Comparison of ENCODE assay signal across 1 cellular context in the genomic region with DNA sequence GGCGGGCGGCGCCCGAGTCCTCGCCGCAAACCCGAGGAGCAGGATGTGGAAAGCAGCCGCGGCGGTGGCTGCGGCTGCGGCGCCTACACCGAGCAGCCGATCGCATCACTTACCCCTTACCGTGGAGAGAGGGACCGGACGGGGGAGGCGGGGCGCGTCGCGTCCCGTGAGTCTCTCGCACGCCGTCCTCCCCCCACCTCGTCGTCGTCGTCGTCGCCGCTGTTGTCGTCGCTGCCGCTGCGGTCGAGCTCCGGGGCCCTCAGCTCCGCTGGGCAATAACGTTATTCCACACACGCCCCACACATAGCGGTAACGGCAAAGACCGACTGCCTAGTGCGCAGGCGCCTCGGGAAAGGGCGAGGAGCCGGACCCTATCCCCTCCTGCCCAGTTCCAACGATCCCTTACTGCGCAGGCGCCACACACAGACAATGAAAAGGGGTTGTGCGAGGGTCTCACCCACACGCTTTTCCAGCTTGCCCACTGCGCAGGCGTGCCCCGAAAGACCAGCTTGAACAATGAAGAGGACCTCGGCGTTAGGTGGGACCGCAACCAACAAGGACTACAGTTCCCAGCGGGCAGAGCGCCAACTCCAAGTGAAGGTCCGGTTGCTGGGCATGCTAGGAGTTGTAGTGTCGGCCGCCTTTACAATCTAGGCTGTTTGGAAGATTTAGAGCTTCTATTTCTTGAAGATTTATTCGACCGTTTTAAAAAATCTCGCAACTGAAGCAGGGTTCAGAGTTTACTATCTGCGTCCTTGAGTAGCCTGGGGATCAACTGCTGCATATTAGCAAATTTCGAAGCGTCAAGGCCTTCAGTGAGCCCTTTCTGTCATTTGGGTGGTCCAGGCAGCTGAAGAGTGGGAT.
TF ChIP-seq lines count a peak whose summit lies in the region.

A gene (minus strand): TSS at position 355 of the 864 bp plus-strand sequence. CDS start 30,001 bp downstream, outside the sequence.

TF ChIP-seq in K562, 482 proteins besides CTCF, POLR2A, EP300 and RAD21 (continued from another document and continues in another):
- TF ChIP-seq KAT2B (IDR thresholded peaks at IDR 0.05; ENCODE audit: low read depth, low read length): no peak
- no peak; the same call in 1 of the 2 replicates for TF ChIP-seq TEAD4 (IDR thresholded peaks at IDR 0.05; ENCODE audit: low read length)
- TF ChIP-seq TEAD4 (CRISPR knock-in tag; IDR thresholded peaks at IDR 0.05; ENCODE audit: borderline replicate concordance): no peak
- no peak for TF ChIP-seq FOXA1 (IDR thresholded peaks at IDR 0.05; ENCODE audit: borderline replicate concordance)
- TF ChIP-seq BMI1 (IDR thresholded peaks at IDR 0.05; ENCODE audit: low read length): no peak
- TF ChIP-seq ZNF311 (CRISPR knock-in tag; IDR thresholded peaks at IDR 0.05): peak; percentile 67; the same call in 1 of the 2 replicates
- TF ChIP-seq, protein P1, sequence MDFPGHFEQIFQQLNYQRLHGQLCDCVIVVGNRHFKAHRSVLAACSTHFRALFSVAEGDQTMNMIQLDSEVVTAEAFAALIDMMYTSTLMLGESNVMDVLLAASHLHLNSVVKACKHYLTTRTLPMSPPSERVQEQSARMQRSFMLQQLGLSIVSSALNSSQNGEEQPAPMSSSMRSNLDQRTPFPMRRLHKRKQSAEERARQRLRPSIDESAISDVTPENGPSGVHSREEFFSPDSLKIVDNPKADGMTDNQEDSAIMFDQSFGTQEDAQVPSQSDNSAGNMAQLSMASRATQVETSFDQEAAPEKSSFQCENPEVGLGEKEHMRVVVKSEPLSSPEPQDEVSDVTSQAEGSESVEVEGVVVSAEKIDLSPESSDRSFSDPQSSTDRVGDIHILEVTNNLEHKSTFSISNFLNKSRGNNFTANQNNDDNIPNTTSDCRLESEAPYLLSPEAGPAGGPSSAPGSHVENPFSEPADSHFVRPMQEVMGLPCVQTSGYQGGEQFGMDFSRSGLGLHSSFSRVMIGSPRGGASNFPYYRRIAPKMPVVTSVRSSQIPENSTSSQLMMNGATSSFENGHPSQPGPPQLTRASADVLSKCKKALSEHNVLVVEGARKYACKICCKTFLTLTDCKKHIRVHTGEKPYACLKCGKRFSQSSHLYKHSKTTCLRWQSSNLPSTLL (IDR thresholded peaks at IDR 0.05): no peak
- peak; percentile 84 for TF ChIP-seq MEIS2 (IDR thresholded peaks at IDR 0.05; ENCODE audit: partially characterized antibody)
- TF ChIP-seq ZNF124 (CRISPR knock-in tag; IDR thresholded peaks at IDR 0.05): no peak
- TF ChIP-seq, protein P2, sequence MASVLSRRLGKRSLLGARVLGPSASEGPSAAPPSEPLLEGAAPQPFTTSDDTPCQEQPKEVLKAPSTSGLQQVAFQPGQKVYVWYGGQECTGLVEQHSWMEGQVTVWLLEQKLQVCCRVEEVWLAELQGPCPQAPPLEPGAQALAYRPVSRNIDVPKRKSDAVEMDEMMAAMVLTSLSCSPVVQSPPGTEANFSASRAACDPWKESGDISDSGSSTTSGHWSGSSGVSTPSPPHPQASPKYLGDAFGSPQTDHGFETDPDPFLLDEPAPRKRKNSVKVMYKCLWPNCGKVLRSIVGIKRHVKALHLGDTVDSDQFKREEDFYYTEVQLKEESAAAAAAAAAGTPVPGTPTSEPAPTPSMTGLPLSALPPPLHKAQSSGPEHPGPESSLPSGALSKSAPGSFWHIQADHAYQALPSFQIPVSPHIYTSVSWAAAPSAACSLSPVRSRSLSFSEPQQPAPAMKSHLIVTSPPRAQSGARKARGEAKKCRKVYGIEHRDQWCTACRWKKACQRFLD (CRISPR knock-in tag; IDR thresholded peaks at IDR 0.05): peak; percentile 11; the same call in 1 of the 2 replicates
- TF ChIP-seq XRCC4 (IDR thresholded peaks at IDR 0.05; ENCODE audit: extremely low read depth, insufficient read depth, insufficient read length): no peak
- no peak for TF ChIP-seq SMARCE1 (IDR thresholded peaks at IDR 0.05)
- no peak for TF ChIP-seq ZNF778 (CRISPR knock-in tag; IDR thresholded peaks at IDR 0.05)
- no peak for TF ChIP-seq SIRT6 (IDR thresholded peaks at IDR 0.05; ENCODE audit: low read depth, low read length)
- TF ChIP-seq SP1 (CRISPR knock-in tag; IDR thresholded peaks at IDR 0.05): no peak; the same call in none of the 2 replicates
- TF ChIP-seq ZNF76 (CRISPR knock-in tag; IDR thresholded peaks at IDR 0.05; ENCODE audit: borderline replicate concordance): no peak
- TF ChIP-seq, protein P3, sequence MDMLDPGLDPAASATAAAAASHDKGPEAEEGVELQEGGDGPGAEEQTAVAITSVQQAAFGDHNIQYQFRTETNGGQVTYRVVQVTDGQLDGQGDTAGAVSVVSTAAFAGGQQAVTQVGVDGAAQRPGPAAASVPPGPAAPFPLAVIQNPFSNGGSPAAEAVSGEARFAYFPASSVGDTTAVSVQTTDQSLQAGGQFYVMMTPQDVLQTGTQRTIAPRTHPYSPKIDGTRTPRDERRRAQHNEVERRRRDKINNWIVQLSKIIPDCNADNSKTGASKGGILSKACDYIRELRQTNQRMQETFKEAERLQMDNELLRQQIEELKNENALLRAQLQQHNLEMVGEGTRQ (CRISPR knock-in tag; IDR thresholded peaks at IDR 0.05): no peak
- no peak for TF ChIP-seq MECOM (CRISPR knock-in tag; IDR thresholded peaks at IDR 0.05)
- TF ChIP-seq GABPB2 (CRISPR knock-in tag; conservative IDR thresholded peaks at IDR 0.05): no peak
- TF ChIP-seq, protein P4, sequence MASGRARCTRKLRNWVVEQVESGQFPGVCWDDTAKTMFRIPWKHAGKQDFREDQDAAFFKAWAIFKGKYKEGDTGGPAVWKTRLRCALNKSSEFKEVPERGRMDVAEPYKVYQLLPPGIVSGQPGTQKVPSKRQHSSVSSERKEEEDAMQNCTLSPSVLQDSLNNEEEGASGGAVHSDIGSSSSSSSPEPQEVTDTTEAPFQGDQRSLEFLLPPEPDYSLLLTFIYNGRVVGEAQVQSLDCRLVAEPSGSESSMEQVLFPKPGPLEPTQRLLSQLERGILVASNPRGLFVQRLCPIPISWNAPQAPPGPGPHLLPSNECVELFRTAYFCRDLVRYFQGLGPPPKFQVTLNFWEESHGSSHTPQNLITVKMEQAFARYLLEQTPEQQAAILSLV (tag; IDR thresholded peaks at IDR 0.05): no peak
- no peak for TF ChIP-seq ZNF212 (CRISPR knock-in tag; IDR thresholded peaks at IDR 0.05)
- no peak for TF ChIP-seq PURB (CRISPR knock-in tag; IDR thresholded peaks at IDR 0.05; ENCODE audit: low read depth)
- peak; percentile 95 for TF ChIP-seq HMGN3 (IDR thresholded peaks at IDR 0.05; ENCODE audit: borderline replicate concordance, extremely low read depth, insufficient read length, low read depth, low read length)
- no peak; the same call in 1 of the 2 replicates for TF ChIP-seq HDAC2 (IDR thresholded peaks at IDR 0.05)
- no peak for TF ChIP-seq U2AF2 (optimal IDR thresholded peaks at IDR 0.05; ENCODE audit: low read depth, low read length)
- no peak for TF ChIP-seq EZH2 (IDR thresholded peaks at IDR 0.05; ENCODE audit: borderline replicate concordance, low read depth, low read length)
- 0 out of 2 replicates have a peak, but pooled peaks have one; percentile 50 for TF ChIP-seq ZNF75A (CRISPR knock-in tag; IDR thresholded peaks at IDR 0.05)
- TF ChIP-seq, protein P5, sequence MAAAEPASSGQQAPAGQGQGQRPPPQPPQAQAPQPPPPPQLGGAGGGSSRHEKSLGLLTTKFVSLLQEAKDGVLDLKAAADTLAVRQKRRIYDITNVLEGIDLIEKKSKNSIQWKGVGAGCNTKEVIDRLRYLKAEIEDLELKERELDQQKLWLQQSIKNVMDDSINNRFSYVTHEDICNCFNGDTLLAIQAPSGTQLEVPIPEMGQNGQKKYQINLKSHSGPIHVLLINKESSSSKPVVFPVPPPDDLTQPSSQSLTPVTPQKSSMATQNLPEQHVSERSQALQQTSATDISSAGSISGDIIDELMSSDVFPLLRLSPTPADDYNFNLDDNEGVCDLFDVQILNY (CRISPR knock-in tag; IDR thresholded peaks at IDR 0.05): peak; percentile 63; the same call in 1 of the 2 replicates
- TF ChIP-seq MYC (IDR thresholded peaks at IDR 0.05; ENCODE audit: low read depth, low read length): peak; percentile 74; the same call in 1 of the 2 replicates
- no peak; the same call in 1 of the 2 replicates for TF ChIP-seq MYC (CRISPR knock-in tag; IDR thresholded peaks at IDR 0.05; ENCODE audit: borderline replicate concordance, low read depth)
- TF ChIP-seq OTX1 (CRISPR knock-in tag; IDR thresholded peaks at IDR 0.05): no peak
- no peak for TF ChIP-seq HDAC8 (tag; IDR thresholded peaks at IDR 0.05)
- TF ChIP-seq, protein P6, sequence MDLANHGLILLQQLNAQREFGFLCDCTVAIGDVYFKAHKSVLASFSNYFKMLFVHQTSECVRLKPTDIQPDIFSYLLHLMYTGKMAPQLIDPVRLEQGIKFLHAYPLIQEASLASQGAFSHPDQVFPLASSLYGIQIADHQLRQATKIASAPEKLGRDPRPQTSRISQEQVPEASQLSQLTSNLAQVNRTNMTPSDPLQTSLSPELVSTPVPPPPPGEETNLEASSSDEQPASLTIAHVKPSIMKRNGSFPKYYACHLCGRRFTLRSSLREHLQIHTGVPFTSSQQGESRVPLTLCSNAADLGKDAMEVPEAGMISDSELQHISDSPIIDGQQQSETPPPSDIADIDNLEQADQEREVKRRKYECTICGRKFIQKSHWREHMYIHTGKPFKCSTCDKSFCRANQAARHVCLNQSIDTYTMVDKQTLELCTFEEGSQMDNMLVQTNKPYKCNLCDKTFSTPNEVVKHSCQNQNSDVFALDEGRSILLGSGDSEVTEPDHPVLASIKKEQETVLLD (IDR thresholded peaks at IDR 0.05): peak; percentile 95
- TF ChIP-seq, protein P7, sequence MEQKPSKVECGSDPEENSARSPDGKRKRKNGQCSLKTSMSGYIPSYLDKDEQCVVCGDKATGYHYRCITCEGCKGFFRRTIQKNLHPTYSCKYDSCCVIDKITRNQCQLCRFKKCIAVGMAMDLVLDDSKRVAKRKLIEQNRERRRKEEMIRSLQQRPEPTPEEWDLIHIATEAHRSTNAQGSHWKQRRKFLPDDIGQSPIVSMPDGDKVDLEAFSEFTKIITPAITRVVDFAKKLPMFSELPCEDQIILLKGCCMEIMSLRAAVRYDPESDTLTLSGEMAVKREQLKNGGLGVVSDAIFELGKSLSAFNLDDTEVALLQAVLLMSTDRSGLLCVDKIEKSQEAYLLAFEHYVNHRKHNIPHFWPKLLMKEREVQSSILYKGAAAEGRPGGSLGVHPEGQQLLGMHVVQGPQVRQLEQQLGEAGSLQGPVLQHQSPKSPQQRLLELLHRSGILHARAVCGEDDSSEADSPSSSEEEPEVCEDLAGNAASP (IDR thresholded peaks at IDR 0.05): no peak
- no peak for TF ChIP-seq FUS (optimal IDR thresholded peaks at IDR 0.05; ENCODE audit: low read depth, low read length)
- TF ChIP-seq BACH1 (tag; IDR thresholded peaks at IDR 0.05): no peak
- no peak for TF ChIP-seq HDAC3 (IDR thresholded peaks at IDR 0.05; ENCODE audit: borderline replicate concordance, partially characterized antibody)
- no peak for TF ChIP-seq ADNP (tag; IDR thresholded peaks at IDR 0.05)
- peak; percentile 97 for TF ChIP-seq CXXC5 (CRISPR knock-in tag; IDR thresholded peaks at IDR 0.05)
- peak in 1 of 2 experiments; percentile 59; a peak in 1 of 3 replicates for TF ChIP-seq CBX3 (IDR thresholded peaks at IDR 0.05; ENCODE audit: borderline replicate concordance in 1 of 2, low read length in 2 of 2)
- peak; percentile 58 for TF ChIP-seq ATF7 (IDR thresholded peaks at IDR 0.05)
- TF ChIP-seq, protein P8, sequence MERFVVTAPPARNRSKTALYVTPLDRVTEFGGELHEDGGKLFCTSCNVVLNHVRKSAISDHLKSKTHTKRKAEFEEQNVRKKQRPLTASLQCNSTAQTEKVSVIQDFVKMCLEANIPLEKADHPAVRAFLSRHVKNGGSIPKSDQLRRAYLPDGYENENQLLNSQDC (CRISPR knock-in tag; IDR thresholded peaks at IDR 0.05): no peak; the same call in 1 of the 2 replicates
- TF ChIP-seq ESRRA (IDR thresholded peaks at IDR 0.05; ENCODE audit: borderline replicate concordance, low read depth): peak; percentile 83
- TF ChIP-seq, protein P9, sequence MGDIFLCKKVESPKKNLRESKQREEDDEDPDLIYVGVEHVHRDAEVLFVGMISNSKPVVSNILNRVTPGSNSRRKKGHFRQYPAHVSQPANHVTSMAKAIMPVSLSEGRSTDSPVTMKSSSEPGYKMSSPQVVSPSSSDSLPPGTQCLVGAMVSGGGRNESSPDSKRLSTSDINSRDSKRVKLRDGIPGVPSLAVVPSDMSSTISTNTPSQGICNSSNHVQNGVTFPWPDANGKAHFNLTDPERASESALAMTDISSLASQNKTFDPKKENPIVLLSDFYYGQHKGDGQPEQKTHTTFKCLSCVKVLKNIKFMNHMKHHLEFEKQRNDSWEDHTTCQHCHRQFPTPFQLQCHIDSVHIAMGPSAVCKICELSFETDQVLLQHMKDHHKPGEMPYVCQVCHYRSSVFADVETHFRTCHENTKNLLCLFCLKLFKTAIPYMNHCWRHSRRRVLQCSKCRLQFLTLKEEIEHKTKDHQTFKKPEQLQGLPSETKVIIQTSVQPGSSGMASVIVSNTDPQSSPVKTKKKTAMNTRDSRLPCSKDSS (IDR thresholded peaks at IDR 0.05; ENCODE audit: low read depth, partially characterized antibody): no peak
- TF ChIP-seq, protein P10, sequence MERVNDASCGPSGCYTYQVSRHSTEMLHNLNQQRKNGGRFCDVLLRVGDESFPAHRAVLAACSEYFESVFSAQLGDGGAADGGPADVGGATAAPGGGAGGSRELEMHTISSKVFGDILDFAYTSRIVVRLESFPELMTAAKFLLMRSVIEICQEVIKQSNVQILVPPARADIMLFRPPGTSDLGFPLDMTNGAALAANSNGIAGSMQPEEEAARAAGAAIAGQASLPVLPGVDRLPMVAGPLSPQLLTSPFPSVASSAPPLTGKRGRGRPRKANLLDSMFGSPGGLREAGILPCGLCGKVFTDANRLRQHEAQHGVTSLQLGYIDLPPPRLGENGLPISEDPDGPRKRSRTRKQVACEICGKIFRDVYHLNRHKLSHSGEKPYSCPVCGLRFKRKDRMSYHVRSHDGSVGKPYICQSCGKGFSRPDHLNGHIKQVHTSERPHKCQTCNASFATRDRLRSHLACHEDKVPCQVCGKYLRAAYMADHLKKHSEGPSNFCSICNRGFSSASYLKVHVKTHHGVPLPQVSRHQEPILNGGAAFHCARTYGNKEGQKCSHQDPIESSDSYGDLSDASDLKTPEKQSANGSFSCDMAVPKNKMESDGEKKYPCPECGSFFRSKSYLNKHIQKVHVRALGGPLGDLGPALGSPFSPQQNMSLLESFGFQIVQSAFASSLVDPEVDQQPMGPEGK (CRISPR knock-in tag; IDR thresholded peaks at IDR 0.05; ENCODE audit: borderline replicate concordance): no peak
- TF ChIP-seq, protein P11, sequence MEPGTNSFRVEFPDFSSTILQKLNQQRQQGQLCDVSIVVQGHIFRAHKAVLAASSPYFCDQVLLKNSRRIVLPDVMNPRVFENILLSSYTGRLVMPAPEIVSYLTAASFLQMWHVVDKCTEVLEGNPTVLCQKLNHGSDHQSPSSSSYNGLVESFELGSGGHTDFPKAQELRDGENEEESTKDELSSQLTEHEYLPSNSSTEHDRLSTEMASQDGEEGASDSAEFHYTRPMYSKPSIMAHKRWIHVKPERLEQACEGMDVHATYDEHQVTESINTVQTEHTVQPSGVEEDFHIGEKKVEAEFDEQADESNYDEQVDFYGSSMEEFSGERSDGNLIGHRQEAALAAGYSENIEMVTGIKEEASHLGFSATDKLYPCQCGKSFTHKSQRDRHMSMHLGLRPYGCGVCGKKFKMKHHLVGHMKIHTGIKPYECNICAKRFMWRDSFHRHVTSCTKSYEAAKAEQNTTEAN (CRISPR knock-in tag; IDR thresholded peaks at IDR 0.05): peak; percentile 87; the same call in 1 of the 2 replicates
- 0 out of 2 replicates have a peak, but pooled peaks have one; percentile 80 for TF ChIP-seq ZNF224 (CRISPR knock-in tag; IDR thresholded peaks at IDR 0.05)
- TF ChIP-seq TBL1XR1 (IDR thresholded peaks at IDR 0.05; ENCODE audit: low read length in 2 of 2): peak in 1 of 2 experiments; percentile 72; a peak in 1 of 4 replicates
- TF ChIP-seq SRSF7 (optimal IDR thresholded peaks at IDR 0.05; ENCODE audit: low read depth, low read length): no peak
- TF ChIP-seq ILF3 (IDR thresholded peaks at IDR 0.05; ENCODE audit: borderline replicate concordance): no peak
- TF ChIP-seq RNF2 (IDR thresholded peaks at IDR 0.05): peak; percentile 5; the same call in 1 of the 2 replicates
- TF ChIP-seq PPARD (CRISPR knock-in tag; IDR thresholded peaks at IDR 0.05): no peak
